In the genomic region with DNA sequence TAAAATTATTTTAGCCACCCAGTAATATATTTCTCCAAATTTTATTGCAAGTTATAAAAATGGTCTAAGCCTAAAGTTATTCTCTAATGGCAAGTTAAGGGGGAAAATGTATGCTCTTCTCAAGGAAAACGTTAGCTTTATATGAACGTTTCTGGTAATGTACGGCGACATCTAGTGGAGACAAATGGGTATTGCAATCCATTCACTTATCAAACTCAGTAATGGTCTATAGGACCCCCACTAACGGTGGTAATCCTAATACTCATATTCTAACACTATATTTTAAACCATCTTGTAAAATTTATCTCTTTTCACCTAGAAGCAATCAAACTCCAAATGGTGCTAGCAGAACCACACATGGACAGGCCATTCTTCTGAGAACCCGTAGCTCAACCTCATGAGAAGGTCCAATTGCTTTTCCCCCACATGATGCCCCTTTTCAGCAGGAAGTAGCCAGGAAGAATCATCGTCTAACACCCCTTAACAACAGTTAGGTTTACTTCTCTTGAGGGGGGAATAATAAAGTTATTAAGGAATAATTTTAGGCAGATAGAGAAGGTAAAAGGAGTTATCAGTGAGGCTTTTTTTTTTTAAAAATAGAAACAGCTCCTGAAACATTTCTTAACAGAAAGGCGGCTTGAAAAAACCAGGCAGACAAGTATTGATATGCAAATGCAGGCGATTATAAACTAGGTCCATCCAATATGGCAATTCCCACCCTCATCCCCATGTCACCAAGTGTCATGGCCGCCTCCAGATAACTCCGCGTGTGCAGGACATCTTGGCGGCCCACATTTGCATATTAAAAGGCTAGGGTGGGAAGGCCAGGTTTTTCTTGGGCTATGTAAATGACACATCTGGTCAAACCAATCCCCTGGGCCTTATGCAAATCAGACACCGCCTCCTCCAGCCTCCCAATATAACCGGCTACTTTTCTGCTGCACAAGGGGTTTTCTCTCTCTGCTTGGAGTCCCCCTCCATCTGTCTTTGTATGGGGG, we compare ENCODE assay signal across 8 cellular contexts. TPM values are rescaled to one million over a fixed set of nuclear protein-coding genes. Genes with fewer than 3 reads are reported as not detected.
DNase-seq lines count a peak whose midpoint lies in the region; ATAC-seq lines count a peak whose summit lies in the region.

No MANE protein-coding gene starts in this region.

- peaks cover 4% of the 10 kb centered on the region for H3K4me1 ChIP-seq in HAP-1

- no peaks in the 10 kb centered on the region for H3K9me3 ChIP-seq in HAP-1

- H3K36me3 ChIP-seq in HAP-1 (replicated peaks) = no peaks in the 10 kb centered on the region

- H3K4me3 ChIP-seq in HAP-1 = peak overlapping the region; percentile 10

- in situ Hi-C loops in HAP-1 (cut with MboI; ENCODE audit: low sequenced_read_pairs) = no loop called here

- ATAC-seq in GM21367 (IDR thresholded peaks at IDR 0.05; ENCODE audit: unreplicated experiment) (no peak), esophagus mucosa (no peak)

- DNase-seq in NCI-H345 treated with DMSO at 0.1 percent for 48 hours (lab: John Stamatoyannopoulos, UW; ENCODE audit: unreplicated experiment) (peak; percentile 10), NCI-H345 (lab: John Stamatoyannopoulos, UW) (no peak), HAP-1 (ENCODE audit: low spot score in 2 of 2) (peak; percentile 89 to 90), RKO (ENCODE audit: low spot score) (peak; percentile 53), fibroblast of peridontal ligament (ENCODE audit: extremely low read depth) (peak; percentile 55), pulmonary artery endothelial cell (ENCODE audit: low read depth, low spot score) (peak; percentile 5)

- H3K27me3 ChIP-seq in HAP-1 (ENCODE audit: low read depth) = no peaks in the 10 kb centered on the region

RNA-seq across cellular contexts. Expression of gene NUDT11, which starts 35.0 kb away (rescaled TPM):
- total RNA-seq in pulmonary artery endothelial cell (7.9 and 13.0 TPM in 2 replicates), esophagus mucosa (0.96 TPM)
